1 cellular context compared by ENCODE assay signal in genomic region chr6:55957961-55958422, GRCh38.
TF ChIP-seq lines count a peak whose summit lies in the region.

No MANE protein-coding gene starts in this region.

TF ChIP-seq in H1, 55 proteins besides CTCF, POLR2A, EP300 and RAD21:
- no peak for TF ChIP-seq BRCA1 (IDR thresholded peaks at IDR 0.05; ENCODE audit: low read depth, low read length)
- TF ChIP-seq SRF (IDR thresholded peaks at IDR 0.05; ENCODE audit: low read depth, low read length), result no peak
- no peak for TF ChIP-seq CEBPB (IDR thresholded peaks at IDR 0.05; ENCODE audit: low read depth, low read length)
- TF ChIP-seq POU5F1 (IDR thresholded peaks at IDR 0.05; ENCODE audit: low read depth, low read length), result no peak
- TF ChIP-seq PHF8 (conservative IDR thresholded peaks at IDR 0.05; ENCODE audit: low read depth, low read length), result no peak
- TF ChIP-seq CBX8 (IDR thresholded peaks at IDR 0.05; ENCODE audit: borderline replicate concordance, low read depth, low read length), result no peak
- TF ChIP-seq JUN (IDR thresholded peaks at IDR 0.05; ENCODE audit: low read depth, low read length), result no peak
- TF ChIP-seq RFX5 (IDR thresholded peaks at IDR 0.05; ENCODE audit: borderline replicate concordance, low read depth, low read length), result no peak
- no peak for TF ChIP-seq USF2 (IDR thresholded peaks at IDR 0.05; ENCODE audit: low read length)
- TF ChIP-seq GTF2F1 (IDR thresholded peaks at IDR 0.05; ENCODE audit: borderline replicate concordance, low read depth, low read length), result no peak
- TF ChIP-seq YY1 (IDR thresholded peaks at IDR 0.05; ENCODE audit: low read depth, low read length), result no peak
